ENCODE assay signal across 18 cellular contexts in the genomic region with DNA sequence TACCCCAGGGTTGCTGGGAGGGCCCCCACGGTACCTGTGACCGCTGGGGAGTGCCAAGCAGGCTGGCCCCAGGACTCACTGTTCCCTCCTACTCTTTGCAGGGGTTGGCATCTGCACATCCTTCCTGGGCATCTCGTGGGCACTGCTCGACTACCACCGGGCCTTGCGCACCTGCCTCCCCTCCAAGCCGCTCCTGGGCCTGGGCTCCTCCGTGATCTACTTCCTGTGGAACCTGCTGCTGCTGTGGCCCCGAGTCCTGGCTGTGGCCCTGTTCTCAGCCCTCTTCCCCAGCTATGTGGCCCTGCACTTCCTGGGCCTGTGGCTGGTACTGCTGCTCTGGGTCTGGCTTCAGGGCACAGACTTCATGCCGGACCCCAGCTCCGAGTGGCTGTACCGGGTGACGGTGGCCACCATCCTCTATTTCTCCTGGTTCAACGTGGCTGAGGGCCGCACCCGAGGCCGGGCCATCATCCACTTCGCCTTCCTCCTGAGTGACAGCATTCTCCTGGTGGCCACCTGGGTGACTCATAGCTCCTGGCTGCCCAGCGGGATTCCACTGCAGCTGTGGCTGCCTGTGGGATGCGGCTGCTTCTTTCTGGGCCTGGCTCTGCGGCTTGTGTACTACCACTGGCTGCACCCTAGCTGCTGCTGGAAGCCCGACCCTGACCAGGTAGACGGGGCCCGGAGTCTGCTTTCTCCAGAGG. TPM values are rescaled to one million over a fixed set of nuclear protein-coding genes. Genes with fewer than 3 reads are reported as not detected.
DNase-seq lines count a peak whose midpoint lies in the region; ATAC-seq, FAIRE-seq and TF ChIP-seq lines count a peak whose summit lies in the region.
"Had no signal": no experiment of that assay in that cellular context is flagged by ENCODE, and none has a peak within 500 bp of the region (broad histone marks: within the 10 kb centered on the region; RNA-seq: fewer than 3 reads in every experiment).

No MANE protein-coding gene starts in this region.

- TF ChIP-seq CTCF in CD14-positive monocyte (IDR thresholded peaks at IDR 0.05) (no peak), astrocyte (IDR thresholded peaks at IDR 0.05; ENCODE audit: insufficient read depth, low read depth, low read length) (no peak), HepG2 (CRISPR knock-in tag; IDR thresholded peaks at IDR 0.05) (no peak), neural progenitor cell (IDR thresholded peaks at IDR 0.05) (no peak), stomach (IDR thresholded peaks at IDR 0.05) (no peak)

- 92% methylated on average over 22 of the region's 24 CpGs for WGBS in HepG2 (ENCODE audit: low lambda C conversion rate)
- WGBS in stomach, 5 donors = 91 to 97% (median 92%) methylated on average over 21 to 24 of the region's 24 CpGs

- FAIRE-seq in astrocyte (lab: Jason Lieb, UNC) = no peak
- no peak for FAIRE-seq in HepG2 (lab: Jason Lieb, UNC)
- FAIRE-seq: islet of Langerhans had no signal

- BruUV-seq in HepG2 (replicated peaks; lab: Mats Ljungman, UMichigan) = no TSS peak

- peaks cover 5% of the 10 kb centered on the region for H4K20me1 ChIP-seq in astrocyte (ENCODE audit: insufficient read depth, low read length)
- H4K20me1 ChIP-seq in HepG2 (ENCODE audit: insufficient read depth, low read length) = no peaks in the 10 kb centered on the region
- peaks cover 6% of the 10 kb centered on the region for H4K20me1 ChIP-seq in neural progenitor cell (ENCODE audit: low read depth)

- H3K4me3 ChIP-seq in H7 (ENCODE audit: insufficient read depth, low read depth, low read length) (no peak overlapping the region), astrocyte (ENCODE audit: insufficient read depth, low read depth, low read length) (no peak overlapping the region), HepG2 (replicated peaks in 1 of 3; ENCODE audit: insufficient read depth in 1 of 3, low read depth in 2 of 3, low read length in 3 of 3) (no peak overlapping the region), neural progenitor cell (no peak overlapping the region), stomach (no peak overlapping the region)
- H3K4me3 ChIP-seq: mucosa of descending colon, ovary had no signal

- H3K9ac ChIP-seq in astrocyte (ENCODE audit: low read length) (no peak overlapping the region), HepG2 (ENCODE audit: insufficient read depth, low read depth, low read length) (no peak overlapping the region), neural progenitor cell (no peak overlapping the region)

- H3K36me3 ChIP-seq in H7 (replicated peaks; ENCODE audit: control insufficient read depth, insufficient read depth, low read length) = peaks cover 2% of the 10 kb centered on the region
- H3K36me3 ChIP-seq in astrocyte (ENCODE audit: insufficient read depth, low read length) = no peaks in the 10 kb centered on the region
- H3K36me3 ChIP-seq in HepG2 (replicated peaks in 1 of 2; ENCODE audit: control insufficient read depth in 1 of 2, insufficient read depth in 2 of 2, low read length in 2 of 2) = peaks cover 2 to 8% of the 10 kb centered on the region in 2 experiments; a peak in 4 of 5 replicates
- no peaks in the 10 kb centered on the region for H3K36me3 ChIP-seq in neural progenitor cell
- peaks cover 33 to 66% (median 60%) of the 10 kb centered on the region in 4 donors for H3K36me3 ChIP-seq in stomach
- H3K36me3 ChIP-seq: ovary had no signal

- intact Hi-C loops in CD14-positive monocyte (cut with micrococcal nuclease) (no loop called here), HepG2 (cut with micrococcal nuclease; ENCODE audit: unreplicated experiment) (no loop called here), stomach (cut with DNase I; ENCODE audit: low total_unique reads) (no loop called here)

- H3K4me1 Mint-ChIP-seq in CD14-positive monocyte = peaks cover 20% of the 10 kb centered on the region
- peaks cover 45% of the 10 kb centered on the region for H3K4me1 Mint-ChIP-seq in astrocyte (ENCODE audit: low read depth, unreplicated experiment)
- peaks cover 2% of the 10 kb centered on the region for H3K4me1 Mint-ChIP-seq in neural progenitor cell

- H3K4me1 ChIP-seq in astrocyte (ENCODE audit: insufficient read depth, low read length) (peaks cover 29% of the 10 kb centered on the region), HepG2 (ENCODE audit: insufficient read depth, low read length) (peaks cover 1% of the 10 kb centered on the region; the same call in 1 of the 2 replicates), neural progenitor cell (no peaks in the 10 kb centered on the region), stomach (peaks cover 6 to 27% (median 15%) of the 10 kb centered on the region in 4 donors)

- H3K9me3 ChIP-seq in astrocyte (ENCODE audit: insufficient read depth, low read depth, low read length) (no peaks in the 10 kb centered on the region), HepG2 (ENCODE audit: low read length) (no peaks in the 10 kb centered on the region), neural progenitor cell (ENCODE audit: low read depth) (no peaks in the 10 kb centered on the region), stomach (no peaks in the 10 kb centered on the region)
- H3K9me3 ChIP-seq: mucosa of descending colon, ovary had no signal

- H3F3A ChIP-seq in neural progenitor cell (ENCODE audit: low read depth) = no peaks in the 10 kb centered on the region

- H3K27me3 ChIP-seq in H7 (ENCODE audit: control insufficient read depth, insufficient read depth, low read length) (no peaks in the 10 kb centered on the region), astrocyte (ENCODE audit: insufficient read depth, low read length) (no peaks in the 10 kb centered on the region), HepG2 (ENCODE audit: control insufficient read depth in 1 of 2, insufficient read depth in 2 of 2, low read length in 2 of 2) (no peaks in the 10 kb centered on the region), neural progenitor cell (no peaks in the 10 kb centered on the region), stomach (no peaks in the 10 kb centered on the region)
- H3K27me3 ChIP-seq: ovary had no signal

- in situ Hi-C loops in HepG2 (cut with HindIII; ENCODE audit: extremely low pct_ligation_motif_present, low pct_unique_long_range_greater_than_20kb) = no loop called here

- no peak for TF ChIP-seq EP300 in HepG2 (IDR thresholded peaks at IDR 0.05; ENCODE audit: low read depth in 2 of 2, low read length in 2 of 2)
- no peak for TF ChIP-seq EP300 in HepG2 (CRISPR knock-in tag; IDR thresholded peaks at IDR 0.05; ENCODE audit: borderline replicate concordance)
- no peak for TF ChIP-seq EP300 in stomach (IDR thresholded peaks at IDR 0.05)

- peaks cover 0 to 1% (median 0%) of the 10 kb centered on the region in 3 donors for H3K27me3 Mint-ChIP-seq in CD14-positive monocyte (ENCODE audit: low read depth in 3 of 3)
- H3K27me3 Mint-ChIP-seq in astrocyte (ENCODE audit: low read depth, unreplicated experiment) = no peaks in the 10 kb centered on the region
- no peaks in the 10 kb centered on the region for H3K27me3 Mint-ChIP-seq in neural progenitor cell (ENCODE audit: insufficient read depth, low read depth)

- POLR2A ChIA-PET in HepG2 (lab: Yijun Ruan, JAX) = no interaction called here

- TF ChIP-seq POLR2A in HepG2 (IDR thresholded peaks at IDR 0.05; ENCODE audit: insufficient read depth in 1 of 2, low read depth in 2 of 2, low read length in 2 of 2) (no peak), stomach (IDR thresholded peaks at IDR 0.05) (no peak)

- TF ChIP-seq RAD21 in HepG2 (CRISPR knock-in tag; IDR thresholded peaks at IDR 0.05) = no peak

- H3K79me2 ChIP-seq in astrocyte (ENCODE audit: insufficient read depth, low read length) (no peaks in the 10 kb centered on the region), HepG2 (ENCODE audit: insufficient read depth, low read length) (no peaks in the 10 kb centered on the region), neural progenitor cell (ENCODE audit: low read depth) (no peaks in the 10 kb centered on the region)

- DNase-seq in CD14-positive monocyte (ENCODE audit: low spot score) = no peak
- DNase-seq in H7 = peak; percentile 41
- DNase-seq in astrocyte (ENCODE audit: low read depth) = peak; percentile 32
- DNase-seq in HepG2 (ENCODE audit: low spot score) = no peak
- DNase-seq in neural progenitor cell (ENCODE audit: low spot score) = no peak
- no peak for DNase-seq in SHP77 (lab: John Stamatoyannopoulos, UW)
- no peak for DNase-seq in inferior parietal cortex (ENCODE audit: extremely low spot score)
- DNase-seq in stomach = no peak
- DNase-seq: activated CD8-positive, alpha-beta T cell treated with anti-CD3 and anti-CD28 coated beads, Interleukin-2, amount 10 ng/mL, durations not matched to agents 7 days and 5 days; cortex of kidney; DMS 273 treated with DMSO at 0.1 percent for 48 hours; NCI-H526; stimulated activated naive CD4-positive, alpha-beta T cell had no signal

- H3K27ac Mint-ChIP-seq in CD14-positive monocyte (peak overlapping the region in 4 of 7 donors; percentile 1 to 75 (median 22)), astrocyte (ENCODE audit: unreplicated experiment) (no peak overlapping the region), neural progenitor cell (no peak overlapping the region)
- H3K27ac Mint-ChIP-seq: activated CD8-positive, alpha-beta T cell treated with anti-CD3 and anti-CD28 coated beads, Interleukin-2, amount 10 ng/mL, durations not matched to agents 7 days and 5 days had no signal

- H2AFZ ChIP-seq in astrocyte (ENCODE audit: low read depth, low read length) (no peak overlapping the region), HepG2 (ENCODE audit: low read length) (no peak overlapping the region), neural progenitor cell (replicated peaks) (no peak overlapping the region)

- H3K27ac ChIP-seq in astrocyte (ENCODE audit: low read depth, low read length) (no peak overlapping the region), HepG2 (ENCODE audit: extremely low read length, insufficient read depth, low read length) (no peak overlapping the region), neural progenitor cell (no peak overlapping the region), stomach (no peak overlapping the region)
- H3K27ac ChIP-seq: epithelial cell of prostate, ovary had no signal

- H3K9me3 Mint-ChIP-seq in CD14-positive monocyte = no peaks in the 10 kb centered on the region
- H3K9me3 Mint-ChIP-seq in astrocyte (ENCODE audit: unreplicated experiment) = no peaks in the 10 kb centered on the region
- no peaks in the 10 kb centered on the region for H3K9me3 Mint-ChIP-seq in neural progenitor cell

- H3K4me2 ChIP-seq in astrocyte (ENCODE audit: low read length) = no peak overlapping the region
- no peak overlapping the region for H3K4me2 ChIP-seq in HepG2 (ENCODE audit: low read depth, low read length)
- H3K4me2 ChIP-seq in neural progenitor cell = no peak overlapping the region

- CTCF ChIA-PET in HepG2 (lab: Yijun Ruan, JAX; ENCODE audit: low intra/inter-chr PET ratio, low total read pairs) = no interaction called here

- ATAC-seq in HepG2 = peak; percentile 23
- ATAC-seq: activated CD8-positive, alpha-beta T cell treated with anti-CD3 and anti-CD28 coated beads, Interleukin-2, amount 10 ng/mL, durations not matched to agents 7 days and 5 days; mucosa of descending colon had no signal

- H3K36me3 Mint-ChIP-seq in CD14-positive monocyte (peaks cover 67 to 72% of the 10 kb centered on the region in 2 donors), astrocyte (ENCODE audit: low read depth, unreplicated experiment) (peaks cover 19% of the 10 kb centered on the region), neural progenitor cell (peaks cover 9% of the 10 kb centered on the region)

- H3K4me3 Mint-ChIP-seq in CD14-positive monocyte (no peak overlapping the region), astrocyte (ENCODE audit: unreplicated experiment) (no peak overlapping the region), neural progenitor cell (no peak overlapping the region)
- H3K4me3 Mint-ChIP-seq: activated CD8-positive, alpha-beta T cell treated with anti-CD3 and anti-CD28 coated beads, Interleukin-2, amount 10 ng/mL, durations not matched to agents 7 days and 5 days had no signal

RNA-seq across cellular contexts. Expression of a gene that starts 6.8 kb away (rescaled TPM):
- polyA plus RNA-seq in CD14-positive monocyte (10 to 100 TPM; 25.9 to 36.7 TPM), HepG2 (2011; rRNA removed) (5.7 and 6.3 TPM in 2 replicates), stomach (1 to 10 TPM; 5.2 to 5.7 (median 5.3) TPM)
- 23.3 and 25.0 TPM in 2 replicates for total RNA-seq in H7 (2014; rRNA removed; shearing (Covaris generic))
- total RNA-seq in astrocyte (11.3 and 11.4 TPM in 2 replicates), HepG2 (2016; rRNA removed; fragmentation: Illumina TruSeq; extraction: Trizol) (2.9 and 5.4 TPM in 2 replicates), neural progenitor cell (ENCODE audit: low replicate concordance) (4.3 and 13.0 TPM in 2 replicates), stomach (10 to 100 TPM in 2 of 5 donors, 1 to 10 TPM in 2, under 1 TPM in 1; 0.58 to 33.9 (median 4.9) TPM)
- 2.0 TPM in 2 replicates for total RNA-seq in HepG2 (2016; cell fraction: cytosol; rRNA removed; fragmentation: Illumina TruSeq; extraction: Trizol; ENCODE audit: low read depth)
- 3.2 and 4.4 TPM in 2 replicates for total RNA-seq in HepG2 (2016; cell fraction: insoluble cytoplasmic fraction; rRNA removed; fragmentation: Illumina TruSeq; extraction: Trizol)
- 5.1 and 5.9 TPM in 2 replicates for total RNA-seq in HepG2 (2016; cell fraction: membrane; rRNA removed; fragmentation: Illumina TruSeq; extraction: Trizol)
- total RNA-seq in HepG2 (2016; cell fraction: nucleus; rRNA removed; fragmentation: Illumina TruSeq; extraction: Trizol) = 2.9 and 3.8 TPM in 2 replicates
- 5.4 and 7.0 TPM in 2 replicates for polyA plus RNA-seq in HepG2 (2011; cell fraction: cytosol; rRNA removed)
- polyA plus RNA-seq in HepG2 (2011; cell fraction: nucleus; rRNA removed) = 3.3 and 4.2 TPM in 2 replicates
- polyA plus RNA-seq in HepG2 (2012) = 2.7 and 3.0 TPM in 2 replicates
- polyA plus RNA-seq in HepG2 (2016; cell fraction: cytosol; fragmentation: Illumina TruSeq; extraction: Trizol; ENCODE audit: low read depth) = 2.5 and 2.9 TPM in 2 replicates
- 3.3 and 4.6 TPM in 2 replicates for polyA plus RNA-seq in HepG2 (2016; cell fraction: insoluble cytoplasmic fraction; fragmentation: Illumina TruSeq; extraction: Trizol; ENCODE audit: low read depth)
- 4.7 and 6.0 TPM in 2 replicates for polyA plus RNA-seq in HepG2 (2016; cell fraction: membrane; fragmentation: Illumina TruSeq; extraction: Trizol; ENCODE audit: low read depth)
- polyA plus RNA-seq in HepG2 (2016; cell fraction: nucleus; fragmentation: Illumina TruSeq; extraction: Trizol; ENCODE audit: insufficient read depth, low read depth) = 5.7 and 6.4 TPM in 2 replicates
- polyA minus RNA-seq in HepG2 (2011; rRNA and poly(A)+ RNA removed; ENCODE audit: low replicate concordance) = 1.3 and 9.2 TPM in 2 replicates
- 3.8 and 4.0 TPM in 2 replicates for polyA minus RNA-seq in HepG2 (2011; cell fraction: cytosol; rRNA and poly(A)+ RNA removed)
- polyA minus RNA-seq in HepG2 (2011; cell fraction: nucleus; rRNA and poly(A)+ RNA removed) = 1.4 and 2.2 TPM in 2 replicates

RNA-seq across cellular contexts. Expression of a gene that starts 31.8 kb away (rescaled TPM):
- polyA plus RNA-seq in CD14-positive monocyte = under 1 TPM in 1 of 2 donors, not detected in 1; 0.13 TPM
- total RNA-seq in H7 (2014; rRNA removed; shearing (Covaris generic)) = 8.6 and 14.8 TPM in 2 replicates
- total RNA-seq in astrocyte = 2.2 and 2.5 TPM in 2 replicates
- 0.13 and 0.29 TPM in 2 replicates for total RNA-seq in HepG2 (2016; rRNA removed; fragmentation: Illumina TruSeq; extraction: Trizol)
- total RNA-seq in HepG2 (2016; cell fraction: cytosol; rRNA removed; fragmentation: Illumina TruSeq; extraction: Trizol; ENCODE audit: low read depth) = 0.18 TPM in 1 of 2 replicates, not detected in the other
- 0.16 and 0.24 TPM in 2 replicates for total RNA-seq in HepG2 (2016; cell fraction: insoluble cytoplasmic fraction; rRNA removed; fragmentation: Illumina TruSeq; extraction: Trizol)
- total RNA-seq in HepG2 (2016; cell fraction: membrane; rRNA removed; fragmentation: Illumina TruSeq; extraction: Trizol) = 0.10 and 0.19 TPM in 2 replicates
- total RNA-seq in HepG2 (2016; cell fraction: nucleus; rRNA removed; fragmentation: Illumina TruSeq; extraction: Trizol) = 0.25 and 0.40 TPM in 2 replicates
- 0.95 and 1.3 TPM in 2 replicates for polyA plus RNA-seq in HepG2 (2011; rRNA removed)
- 1.0 and 2.1 TPM in 2 replicates for polyA plus RNA-seq in HepG2 (2011; cell fraction: cytosol; rRNA removed)
- 0.39 and 0.57 TPM in 2 replicates for polyA plus RNA-seq in HepG2 (2011; cell fraction: nucleus; rRNA removed)
- polyA plus RNA-seq in HepG2 (2012) = 0.36 and 0.51 TPM in 2 replicates
- polyA plus RNA-seq in HepG2 (2016; cell fraction: cytosol; fragmentation: Illumina TruSeq; extraction: Trizol; ENCODE audit: low read depth) = not detected in 2 replicates
- polyA plus RNA-seq in HepG2 (2016; cell fraction: insoluble cytoplasmic fraction; fragmentation: Illumina TruSeq; extraction: Trizol; ENCODE audit: low read depth) = 0.28 TPM in 1 of 2 replicates, not detected in the other
- not detected in 2 replicates for polyA plus RNA-seq in HepG2 (2016; cell fraction: membrane; fragmentation: Illumina TruSeq; extraction: Trizol; ENCODE audit: low read depth)
- 1.4 TPM in 1 of 2 replicates, not detected in the other for polyA plus RNA-seq in HepG2 (2016; cell fraction: nucleus; fragmentation: Illumina TruSeq; extraction: Trizol; ENCODE audit: insufficient read depth, low read depth)
- polyA minus RNA-seq in HepG2 (2011; rRNA and poly(A)+ RNA removed; ENCODE audit: low replicate concordance) = 0.84 and 9.7 TPM in 2 replicates
- not detected in 2 replicates for polyA minus RNA-seq in HepG2 (2011; cell fraction: cytosol; rRNA and poly(A)+ RNA removed)
- not detected in 2 replicates for polyA minus RNA-seq in HepG2 (2011; cell fraction: nucleus; rRNA and poly(A)+ RNA removed)
- 1.2 and 3.9 TPM in 2 replicates for total RNA-seq in neural progenitor cell (ENCODE audit: low replicate concordance)
- 10 to 100 TPM in 2 of 5 donors, 1 to 10 TPM in 1, under 1 TPM in 1, not detected in 1; 0.89 to 73.6 (median 12.7) TPM for total RNA-seq in stomach
- 10 to 100 TPM in 1 of 3 donors, 1 to 10 TPM in 2; 2.9 to 17.9 (median 8.0) TPM for polyA plus RNA-seq in stomach
- total RNA-seq: glomerular endothelial cell had no signal

RNA-seq across cellular contexts. Expression of a gene that starts 52.2 kb away (rescaled TPM):
- polyA plus RNA-seq in CD14-positive monocyte = 100 to 1,000 TPM in 1 of 2 donors, 10 to 100 TPM in 1; 67.3 to 106 TPM
- 99.0 and 107 TPM in 2 replicates for total RNA-seq in H7 (2014; rRNA removed; shearing (Covaris generic))
- 18.0 and 19.4 TPM in 2 replicates for total RNA-seq in astrocyte
- 43.4 and 60.0 TPM in 2 replicates for total RNA-seq in HepG2 (2016; rRNA removed; fragmentation: Illumina TruSeq; extraction: Trizol)
- 10.3 and 13.5 TPM in 2 replicates for total RNA-seq in HepG2 (2016; cell fraction: cytosol; rRNA removed; fragmentation: Illumina TruSeq; extraction: Trizol; ENCODE audit: low read depth)
- 41.1 and 61.2 TPM in 2 replicates for total RNA-seq in HepG2 (2016; cell fraction: insoluble cytoplasmic fraction; rRNA removed; fragmentation: Illumina TruSeq; extraction: Trizol)
- total RNA-seq in HepG2 (2016; cell fraction: membrane; rRNA removed; fragmentation: Illumina TruSeq; extraction: Trizol) = 19.9 and 22.1 TPM in 2 replicates
- 14.7 and 16.3 TPM in 2 replicates for total RNA-seq in HepG2 (2016; cell fraction: nucleus; rRNA removed; fragmentation: Illumina TruSeq; extraction: Trizol)
- 19.0 and 21.4 TPM in 2 replicates for polyA plus RNA-seq in HepG2 (2011; rRNA removed)
- 13.6 and 14.6 TPM in 2 replicates for polyA plus RNA-seq in HepG2 (2011; cell fraction: cytosol; rRNA removed)
- polyA plus RNA-seq in HepG2 (2011; cell fraction: nucleus; rRNA removed) = 5.7 and 8.3 TPM in 2 replicates
- 13.4 and 17.0 TPM in 2 replicates for polyA plus RNA-seq in HepG2 (2012)
- polyA plus RNA-seq in HepG2 (2016; cell fraction: cytosol; fragmentation: Illumina TruSeq; extraction: Trizol; ENCODE audit: low read depth) = 9.1 and 10.3 TPM in 2 replicates
- 54.6 and 55.8 TPM in 2 replicates for polyA plus RNA-seq in HepG2 (2016; cell fraction: insoluble cytoplasmic fraction; fragmentation: Illumina TruSeq; extraction: Trizol; ENCODE audit: low read depth)
- 13.0 and 14.5 TPM in 2 replicates for polyA plus RNA-seq in HepG2 (2016; cell fraction: membrane; fragmentation: Illumina TruSeq; extraction: Trizol; ENCODE audit: low read depth)
- 20.7 and 24.5 TPM in 2 replicates for polyA plus RNA-seq in HepG2 (2016; cell fraction: nucleus; fragmentation: Illumina TruSeq; extraction: Trizol; ENCODE audit: insufficient read depth, low read depth)
- 10.2 and 36.1 TPM in 2 replicates for polyA minus RNA-seq in HepG2 (2011; rRNA and poly(A)+ RNA removed; ENCODE audit: low replicate concordance)
- 7.2 and 9.5 TPM in 2 replicates for polyA minus RNA-seq in HepG2 (2011; cell fraction: cytosol; rRNA and poly(A)+ RNA removed)
- 2.7 and 4.2 TPM in 2 replicates for polyA minus RNA-seq in HepG2 (2011; cell fraction: nucleus; rRNA and poly(A)+ RNA removed)
- 94.3 and 97.0 TPM in 2 replicates for total RNA-seq in neural progenitor cell (ENCODE audit: low replicate concordance)
- 10 to 100 TPM in 2 of 5 donors, 1 to 10 TPM in 2, under 1 TPM in 1; 0.58 to 44.4 (median 4.0) TPM for total RNA-seq in stomach
- polyA plus RNA-seq in stomach = 10 to 100 TPM; 21.9 to 37.6 (median 29.1) TPM

Comparison
In these comparisons a context has a peak if more than half of its experiments do, and no peak if none do; other contexts are left out.
1. DNase-seq: peak in H7 (single experiment) and astrocyte (single experiment); none in CD14-positive monocyte (single experiment), HepG2 (single experiment), neural progenitor cell (single experiment), SHP77 (0 of 2), inferior parietal cortex (single experiment) and stomach (single experiment).
2. H3K27ac Mint-ChIP-seq: peak in CD14-positive monocyte (4 of 7); none in astrocyte (single experiment) and neural progenitor cell (single experiment).